ENCODE assay signal across 9 cellular contexts in the genomic region with DNA sequence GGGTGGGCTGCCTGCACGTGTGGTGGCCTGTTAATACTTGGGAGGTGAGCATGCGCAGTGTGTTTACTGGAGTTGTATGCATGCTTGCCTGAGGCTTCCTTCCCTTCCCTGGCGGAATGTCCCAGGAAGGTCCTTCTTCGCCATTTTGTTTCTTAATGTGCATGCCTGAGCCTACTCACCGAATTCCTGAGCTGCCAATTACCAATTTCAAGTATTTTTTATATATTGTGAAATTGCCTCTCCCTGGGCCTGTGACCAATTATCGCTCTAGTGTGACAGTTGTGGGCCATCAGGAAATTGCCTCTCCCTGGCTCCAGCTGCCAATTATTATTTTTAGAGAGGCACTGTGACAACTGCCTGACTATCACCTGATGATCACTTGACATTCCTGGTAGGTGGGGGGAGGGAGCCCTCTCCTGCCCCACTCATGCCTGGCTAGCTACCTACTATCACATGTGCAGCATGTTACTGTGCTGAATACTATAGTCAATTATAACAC.
DNase-seq lines count a peak whose midpoint lies in the region.
"Had no signal": no experiment of that assay in that cellular context is flagged by ENCODE, and none has a peak within 500 bp of the region (broad histone marks: within the 10 kb centered on the region; RNA-seq: fewer than 3 reads in every experiment).

No MANE protein-coding gene starts in this region.

- no peak overlapping the region for H3K27ac ChIP-seq in trophoblast cell (ENCODE audit: low read depth, low read length)
- H3K27ac ChIP-seq: KMS-11 had no signal

- DNase-seq in GM04504 (ENCODE audit: low read depth) (peak; percentile 81), NCI-H526 (lab: John Stamatoyannopoulos, UW) (peak; percentile 82 to 86), fibroblast of gingiva (ENCODE audit: low read depth) (peak; percentile 97), trophoblast cell (peak; percentile 86 to 95), putamen (ENCODE audit: low spot score) (no peak), HUDEP-2 (lab: John Stamatoyannopoulos, UW; ENCODE audit: unreplicated experiment in 76 of 76) (no peak)
- no peak for DNase-seq in activated CD8-positive, alpha-beta memory T cell treated with anti-CD3 and anti-CD28 coated beads, Interleukin-2, amount 50 U/mL, for 4 hours
- DNase-seq: activated CD4-positive, CD25-positive, alpha-beta regulatory T cell had no signal

- no peaks in the 10 kb centered on the region for H3K79me2 ChIP-seq in trophoblast cell (ENCODE audit: control insufficient read depth, insufficient read depth, low read length, poor library complexity)

- H3K23ac ChIP-seq in trophoblast cell (ENCODE audit: low read length): no peak overlapping the region

- H2BK12ac ChIP-seq in trophoblast cell (ENCODE audit: low read length): no peak overlapping the region

- H3K27me3 ChIP-seq in trophoblast cell (ENCODE audit: insufficient read depth, low read length): no peaks in the 10 kb centered on the region

- H2BK5ac ChIP-seq in trophoblast cell (ENCODE audit: low read depth, low read length, poor library complexity): no peak overlapping the region

- H3K79me1 ChIP-seq in trophoblast cell (ENCODE audit: low read length): no peaks in the 10 kb centered on the region

- no peak overlapping the region for H2AK5ac ChIP-seq in trophoblast cell (ENCODE audit: low read length)

- H4K91ac ChIP-seq in trophoblast cell (ENCODE audit: low read depth, low read length): no peak overlapping the region

- no peak overlapping the region for H3K18ac ChIP-seq in trophoblast cell (ENCODE audit: low read length)

- H3K4me2 ChIP-seq in trophoblast cell (ENCODE audit: low read length): no peak overlapping the region
- H3K4me2 ChIP-seq: KMS-11 had no signal

- no CpG with 5 or more reads among the region's 6 CpGs for WGBS in trophoblast cell (ENCODE audit: extremely low coverage, insufficient coverage, insufficient read length)

- peaks cover 0 to 3% of the 10 kb centered on the region in 2 experiments for H3K4me1 ChIP-seq in trophoblast cell (ENCODE audit: control insufficient read depth in 1 of 2, insufficient read depth in 2 of 2, low read length in 2 of 2)

- H4K8ac ChIP-seq in trophoblast cell (ENCODE audit: low read depth, low read length): no peak overlapping the region

- H3K14ac ChIP-seq in trophoblast cell (ENCODE audit: low read length): no peak overlapping the region

- no peak overlapping the region for H4K12ac ChIP-seq in trophoblast cell (ENCODE audit: low read depth, low read length)

- no peak overlapping the region for H3K4me3 ChIP-seq in trophoblast cell (ENCODE audit: low read depth, low read length)

- no peak overlapping the region for H3K4ac ChIP-seq in trophoblast cell (ENCODE audit: low read depth, low read length)

- no peak overlapping the region for H2BK120ac ChIP-seq in trophoblast cell (ENCODE audit: insufficient read depth, low read length, poor library complexity)

- H3K9me3 ChIP-seq in trophoblast cell (ENCODE audit: insufficient read depth, low read depth, low read length): peaks cover 5% of the 10 kb centered on the region

- no peaks in the 10 kb centered on the region for H3K36me3 ChIP-seq in trophoblast cell (ENCODE audit: control insufficient read depth in 1 of 2, insufficient read depth in 2 of 2, low read length in 2 of 2)

- no peak overlapping the region for H3K9ac ChIP-seq in trophoblast cell (ENCODE audit: low read length)
- H3K9ac ChIP-seq: KMS-11 had no signal

- no peak overlapping the region for H2AFZ ChIP-seq in trophoblast cell (ENCODE audit: insufficient read depth, low read length, poor library complexity)

Comparison
In these comparisons a context has a peak if more than half of its experiments do, and no peak if none do; other contexts are left out.
1. DNase-seq: peak in GM04504 (single experiment), NCI-H526 (2 of 2), fibroblast of gingiva (single experiment) and trophoblast cell (2 of 2); none in putamen (single experiment), HUDEP-2 (0 of 76) and activated CD8-positive, alpha-beta memory T cell treated with anti-CD3 and anti-CD28 coated beads, Interleukin-2, amount 50 U/mL, for 4 hours (single experiment).